In the genomic region with DNA sequence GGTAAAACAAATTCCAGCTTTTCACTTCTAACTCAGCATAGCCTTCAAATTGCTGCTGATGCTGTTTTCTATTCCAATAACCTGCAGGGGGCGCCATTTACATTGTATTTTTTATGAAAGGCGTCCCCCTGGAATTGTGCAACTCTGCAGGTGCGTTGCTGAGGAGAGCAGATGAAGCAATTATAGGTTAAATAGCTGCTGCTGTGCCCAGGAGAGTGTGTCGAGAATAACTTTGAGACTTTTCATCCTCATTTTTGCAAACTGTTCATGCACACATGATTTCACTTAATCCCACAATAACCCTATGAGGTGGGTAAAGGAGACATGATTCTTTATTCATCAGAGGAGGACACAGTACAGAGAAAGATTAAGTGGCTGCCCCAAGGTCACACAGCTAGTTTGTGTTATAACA, we compare ENCODE assay signal across 8 cellular contexts.
DNase-seq lines count a peak whose midpoint lies in the region; ATAC-seq and TF ChIP-seq lines count a peak whose summit lies in the region.

No MANE protein-coding gene starts in this region.

- in situ Hi-C loops in HAP-1 (cut with MboI; ENCODE audit: low sequenced_read_pairs) (loop anchor here (10.0 kb wide), 1 partner anchor 674 kb away; no protein-coding TSS in a partner anchor), gastrocnemius medialis (cut with MboI; ENCODE audit: low sequenced_read_pairs in 4 of 4) (no loop called here)

- H3K4me3 Mint-ChIP-seq in activated naive CD8-positive, alpha-beta T cell treated with anti-CD3 and anti-CD28 coated beads, Interleukin-2, amount 10 ng/mL, durations not matched to agents 7 days and 5 days = no peak overlapping the region
- no peak overlapping the region for H3K4me3 Mint-ChIP-seq in activated T-helper 17 cell treated with anti-CD3 and anti-CD28 coated beads, Interleukin-2, amount 50 U/mL, for 72 hours

- peak; percentile 45 for ATAC-seq in activated naive CD8-positive, alpha-beta T cell treated with anti-CD3 and anti-CD28 coated beads, Interleukin-2, amount 10 ng/mL, durations not matched to agents 7 days and 5 days (ENCODE audit: low read depth)
- ATAC-seq in gastrocnemius medialis = peak; percentile 41 to 79
- no peak for ATAC-seq in activated T-helper 17 cell treated with anti-CD3 and anti-CD28 coated beads, Interleukin-2, amount 50 U/mL, for 72 hours (replicated peaks)

- CTCF ChIA-PET in SK-N-SH (lab: Yijun Ruan, JAX) = interaction anchor here (0.6 to 8.4 kb wide), 70 partner anchors 10 to 1875 kb away, joined by 3 to 136 read pairs (median 4); a partner anchor contains a TSS

- no peaks in the 10 kb centered on the region for H4K20me1 ChIP-seq in SK-N-SH (ENCODE audit: insufficient read depth)

- H3K27ac ChIP-seq in SK-N-SH (ENCODE audit: low read depth in 2 of 2, low read length in 1 of 2) = no peak overlapping the region
- no peak overlapping the region for H3K27ac ChIP-seq in left ventricle myocardium inferior (replicated peaks)
- no peak overlapping the region for H3K27ac ChIP-seq in gastrocnemius medialis

- peaks cover 2% of the 10 kb centered on the region for H3K27me3 Mint-ChIP-seq in activated naive CD8-positive, alpha-beta T cell treated with anti-CD3 and anti-CD28 coated beads, Interleukin-2, amount 10 ng/mL, durations not matched to agents 7 days and 5 days
- no peaks in the 10 kb centered on the region for H3K27me3 Mint-ChIP-seq in activated T-helper 17 cell treated with anti-CD3 and anti-CD28 coated beads, Interleukin-2, amount 50 U/mL, for 72 hours

- H3F3A ChIP-seq in SK-N-SH (replicated peaks; ENCODE audit: insufficient read depth) = no peaks in the 10 kb centered on the region

- TF ChIP-seq CTCF in SK-N-SH (IDR thresholded peaks at IDR 0.05) (peak; percentile 94), left ventricle myocardium inferior (IDR thresholded peaks at IDR 0.05; ENCODE audit: borderline replicate concordance) (peak; percentile 86), gastrocnemius medialis (IDR thresholded peaks at IDR 0.05 in 4 of 5, conservative IDR thresholded peaks at IDR 0.05 in 1 of 5) (peak; percentile 65 to 77 (median 75))

- no peaks in the 10 kb centered on the region for H3K9me2 ChIP-seq in SK-N-SH

- peak; percentile 91 for TF ChIP-seq RAD21 in SK-N-SH (IDR thresholded peaks at IDR 0.05; ENCODE audit: low read length)

- H3K9ac ChIP-seq in SK-N-SH = no peak overlapping the region

- no peaks in the 10 kb centered on the region for H3K27me3 ChIP-seq in HAP-1 (ENCODE audit: low read depth)
- no peaks in the 10 kb centered on the region for H3K27me3 ChIP-seq in SK-N-SH (ENCODE audit: insufficient read depth)
- no peaks in the 10 kb centered on the region for H3K27me3 ChIP-seq in left ventricle myocardium inferior (ENCODE audit: low read depth)
- H3K27me3 ChIP-seq in gastrocnemius medialis = no peaks in the 10 kb centered on the region

- H3K4me1 Mint-ChIP-seq in activated naive CD8-positive, alpha-beta T cell treated with anti-CD3 and anti-CD28 coated beads, Interleukin-2, amount 10 ng/mL, durations not matched to agents 7 days and 5 days = peaks cover 1% of the 10 kb centered on the region
- no peaks in the 10 kb centered on the region for H3K4me1 Mint-ChIP-seq in activated T-helper 17 cell treated with anti-CD3 and anti-CD28 coated beads, Interleukin-2, amount 50 U/mL, for 72 hours

- H2AFZ ChIP-seq in SK-N-SH (ENCODE audit: low read depth) = no peak overlapping the region

- H3K9me3 ChIP-seq in HAP-1 = no peaks in the 10 kb centered on the region
- no peaks in the 10 kb centered on the region for H3K9me3 ChIP-seq in SK-N-SH
- no peaks in the 10 kb centered on the region for H3K9me3 ChIP-seq in left ventricle myocardium inferior (replicated peaks)
- H3K9me3 ChIP-seq in gastrocnemius medialis = no peaks in the 10 kb centered on the region

- no peaks in the 10 kb centered on the region for H3K9me3 Mint-ChIP-seq in activated naive CD8-positive, alpha-beta T cell treated with anti-CD3 and anti-CD28 coated beads, Interleukin-2, amount 10 ng/mL, durations not matched to agents 7 days and 5 days
- no peaks in the 10 kb centered on the region for H3K9me3 Mint-ChIP-seq in activated T-helper 17 cell treated with anti-CD3 and anti-CD28 coated beads, Interleukin-2, amount 50 U/mL, for 72 hours

- no peak overlapping the region for H3K4me2 ChIP-seq in SK-N-SH

- H3K36me3 Mint-ChIP-seq in activated naive CD8-positive, alpha-beta T cell treated with anti-CD3 and anti-CD28 coated beads, Interleukin-2, amount 10 ng/mL, durations not matched to agents 7 days and 5 days = no peaks in the 10 kb centered on the region
- no peaks in the 10 kb centered on the region for H3K36me3 Mint-ChIP-seq in activated T-helper 17 cell treated with anti-CD3 and anti-CD28 coated beads, Interleukin-2, amount 50 U/mL, for 72 hours (ENCODE audit: low read depth)

- H3K27ac Mint-ChIP-seq in activated naive CD8-positive, alpha-beta T cell treated with anti-CD3 and anti-CD28 coated beads, Interleukin-2, amount 10 ng/mL, durations not matched to agents 7 days and 5 days = no peak overlapping the region
- no peak overlapping the region for H3K27ac Mint-ChIP-seq in activated T-helper 17 cell treated with anti-CD3 and anti-CD28 coated beads, Interleukin-2, amount 50 U/mL, for 72 hours

- H3K36me3 ChIP-seq in HAP-1 (replicated peaks) = no peaks in the 10 kb centered on the region
- H3K36me3 ChIP-seq in SK-N-SH (replicated peaks in 1 of 2; ENCODE audit: control insufficient read depth in 1 of 2, insufficient read depth in 2 of 2, low read length in 1 of 2) = no peaks in the 10 kb centered on the region
- H3K36me3 ChIP-seq in left ventricle myocardium inferior = no peaks in the 10 kb centered on the region
- no peaks in the 10 kb centered on the region for H3K36me3 ChIP-seq in gastrocnemius medialis

- intact Hi-C loops in left ventricle myocardium inferior (cut with micrococcal nuclease) = loop anchor here (2.0 to 10.0 kb wide), 2 partner anchors 454 to 676 kb away; no protein-coding TSS in a partner anchor
- intact Hi-C loops in gastrocnemius medialis (cut with DNase I; ENCODE audit: low total_unique reads) = loop anchor here (2.0 to 10.0 kb wide), 2 partner anchors 154 to 676 kb away; no protein-coding TSS in a partner anchor

- no peak overlapping the region for H3K4me3 ChIP-seq in HAP-1
- no peak overlapping the region; a peak in 1 of 4 replicates for H3K4me3 ChIP-seq in SK-N-SH (ENCODE audit: low read depth in 2 of 2, low read length in 1 of 2)
- no peak overlapping the region for H3K4me3 ChIP-seq in left ventricle myocardium inferior
- no peak overlapping the region for H3K4me3 ChIP-seq in gastrocnemius medialis

- POLR2A ChIA-PET in SK-N-SH (lab: Yijun Ruan, JAX) = no interaction called here
- POLR2A ChIA-PET in activated naive CD8-positive, alpha-beta T cell treated with anti-CD3 and anti-CD28 coated beads, Interleukin-2, amount 10 ng/mL, durations not matched to agents 7 days and 5 days (lab: Charles Lee) = no interaction called here

- under 1% methylated on average over 4 of the region's 4 CpGs for WGBS in SK-N-SH (ENCODE audit: low lambda C conversion rate)

- H3K4me1 ChIP-seq in HAP-1 (no peaks in the 10 kb centered on the region), SK-N-SH (ENCODE audit: control insufficient read depth in 1 of 2, insufficient read depth in 2 of 2, low read depth in 1 of 2, low read length in 1 of 2) (peaks cover 11 to 15% of the 10 kb centered on the region in 2 experiments; a peak in 2 of 4 replicates), left ventricle myocardium inferior (peaks cover 16% of the 10 kb centered on the region), gastrocnemius medialis (no peaks in the 10 kb centered on the region)

- no peak for TF ChIP-seq EP300 in SK-N-SH (IDR thresholded peaks at IDR 0.05; ENCODE audit: borderline replicate concordance in 1 of 2, low read depth in 1 of 2, low read length in 1 of 2)

- no peaks in the 10 kb centered on the region for H3K79me2 ChIP-seq in SK-N-SH (ENCODE audit: insufficient read depth)

- TF ChIP-seq POLR2A in gastrocnemius medialis (IDR thresholded peaks at IDR 0.05) = no peak

- peak; percentile 6 for DNase-seq in GF-D8 (lab: John Stamatoyannopoulos, UW)
- DNase-seq in HAP-1 (ENCODE audit: low spot score in 2 of 2) = peak; percentile 58 to 85
- DNase-seq in NCI-H1092 (lab: John Stamatoyannopoulos, UW) = peak; percentile 43
- peak; percentile 29 for DNase-seq in SK-N-SH
- peak; percentile 45 for DNase-seq in activated naive CD8-positive, alpha-beta T cell treated with anti-CD3 and anti-CD28 coated beads, Interleukin-2, amount 10 ng/mL, durations not matched to agents 7 days and 5 days
- DNase-seq in left ventricle myocardium inferior = peak; percentile 41
- DNase-seq in gastrocnemius medialis = peak; percentile 47 to 58

TF ChIP-seq in SK-N-SH, 30 proteins besides CTCF, POLR2A, EP300 and RAD21:
- peak; percentile 16 for TF ChIP-seq CHD2 (IDR thresholded peaks at IDR 0.05; ENCODE audit: low read length, partially characterized antibody)
- no peak for TF ChIP-seq GABPA (IDR thresholded peaks at IDR 0.05; ENCODE audit: low read depth)
- peak; percentile 80 for TF ChIP-seq SMC3 (IDR thresholded peaks at IDR 0.05; ENCODE audit: low read depth, low read length)

Comparison
In these comparisons a context has a peak if more than half of its experiments do, and no peak if none do; other contexts are left out.
1. DNase-seq: peak in every context shown above with its lines; median percentile 72 in HAP-1; 52 in gastrocnemius medialis; 45 in activated naive CD8-positive, alpha-beta T cell treated with anti-CD3 and anti-CD28 coated beads, Interleukin-2, amount 10 ng/mL, durations not matched to agents 7 days and 5 days; 43 in NCI-H1092; 41 in left ventricle myocardium inferior; 29 in SK-N-SH; 6 in GF-D8.